Comparison of ENCODE assay signal across 17 cellular contexts in genomic region chr1:230621290-230622022, GRCh38.
"Had no signal": no experiment of that assay in that cellular context is flagged by ENCODE, and none has a peak within 500 bp of the region (broad histone marks: within the 10 kb centered on the region; RNA-seq: fewer than 3 reads in every experiment).

No MANE protein-coding gene starts in this region.

- H3K4me3 Mint-ChIP-seq: activated CD4-positive, alpha-beta T cell treated with anti-CD3 and anti-CD28 coated beads, Interleukin-2, amount 10 ng/mL, durations not matched to agents 7 days and 5 days; activated naive CD8-positive, alpha-beta T cell treated with anti-CD3 and anti-CD28 coated beads for 36 hours; central memory CD8-positive, alpha-beta T cell; nephron progenitor cell had no signal

- H3K4me3 ChIP-seq: coronary artery, esophagus muscularis mucosa, left ventricle myocardium inferior, sigmoid colon, tibial artery, vagina had no signal

- H3K4me1 Mint-ChIP-seq: activated CD4-positive, alpha-beta T cell treated with anti-CD3 and anti-CD28 coated beads, Interleukin-2, amount 10 ng/mL, durations not matched to agents 7 days and 5 days; activated naive CD8-positive, alpha-beta T cell treated with anti-CD3 and anti-CD28 coated beads for 36 hours; central memory CD8-positive, alpha-beta T cell; nephron progenitor cell had no signal

- H3K36me3 Mint-ChIP-seq: activated naive CD8-positive, alpha-beta T cell treated with anti-CD3 and anti-CD28 coated beads for 36 hours had no signal

- H3K27ac Mint-ChIP-seq: activated CD4-positive, alpha-beta T cell treated with anti-CD3 and anti-CD28 coated beads, Interleukin-2, amount 10 ng/mL, durations not matched to agents 7 days and 5 days; activated naive CD8-positive, alpha-beta T cell treated with anti-CD3 and anti-CD28 coated beads for 36 hours; nephron progenitor cell had no signal

- H3K9me3 Mint-ChIP-seq: activated CD4-positive, alpha-beta T cell treated with anti-CD3 and anti-CD28 coated beads, Interleukin-2, amount 10 ng/mL, durations not matched to agents 7 days and 5 days; activated naive CD8-positive, alpha-beta T cell treated with anti-CD3 and anti-CD28 coated beads for 36 hours; central memory CD8-positive, alpha-beta T cell; nephron progenitor cell had no signal

- DNase-seq: activated CD4-positive, alpha-beta T cell treated with anti-CD3 and anti-CD28 coated beads, Interleukin-2, amount 10 ng/mL, durations not matched to agents 7 days and 5 days; activated CD4-positive, CD25-positive, alpha-beta regulatory T cell; activated CD8-positive, alpha-beta memory T cell treated with anti-CD3 and anti-CD28 coated beads, Interleukin-2, amount 50 U/mL, for 48 hours; activated naive CD8-positive, alpha-beta T cell treated with anti-CD3 and anti-CD28 coated beads for 36 hours; amygdala; brain microvascular endothelial cell; left ventricle myocardium inferior; mesenchymal stem cell; nephron progenitor cell; sigmoid colon; stimulated activated CD4-positive, alpha-beta T cell treated with anti-CD3 and anti-CD28 coated beads, Interleukin-12 subunit alpha, Interleukin-12 subunit beta, amount 100 ng/mL, for 4 hours; stimulated activated naive CD4-positive, alpha-beta T cell; tibial artery had no signal
